ENCODE assay signal across 14 cellular contexts in genomic region chr12:3313066-3313465, GRCh38.
DNase-seq lines count a peak whose midpoint lies in the region; FAIRE-seq and TF ChIP-seq lines count a peak whose summit lies in the region.
"Had no signal": no experiment of that assay in that cellular context is flagged by ENCODE, and none has a peak within 500 bp of the region (broad histone marks: within the 10 kb centered on the region; RNA-seq: fewer than 3 reads in every experiment).

No MANE protein-coding gene starts in this region.

- H3K4me3 ChIP-seq in keratinocyte (ENCODE audit: control insufficient read depth in 2 of 3, extremely low read depth in 1 of 3, insufficient read depth in 2 of 3, low read depth in 1 of 3, low read length in 3 of 3) = no peak overlapping the region
- no peak overlapping the region for H3K4me3 ChIP-seq in CD4-positive, alpha-beta memory T cell (ENCODE audit: low read length in 2 of 2)
- H3K4me3 ChIP-seq: cardiac muscle cell had no signal

- no peaks in the 10 kb centered on the region for H3K36me3 Mint-ChIP-seq in HFFc6 (ENCODE audit: low read depth)
- no peaks in the 10 kb centered on the region for H3K36me3 Mint-ChIP-seq in CD4-positive, alpha-beta memory T cell

- peak overlapping the region; percentile 36 for H3K4me2 ChIP-seq in keratinocyte (ENCODE audit: control insufficient read depth, extremely low read depth, insufficient read depth, low read depth, low read length)

- no peaks in the 10 kb centered on the region for H4K20me1 ChIP-seq in keratinocyte (ENCODE audit: control insufficient read depth, extremely low read depth, insufficient read depth, low read length)

- dilution Hi-C loops in keratinocyte (cut with MboI; ENCODE audit: extremely low pct_ligation_motif_present, low sequenced_read_pairs) = no loop called here

- intact Hi-C loops in CD4-positive, alpha-beta memory T cell (cut with micrococcal nuclease) = loop anchor here (1.0 kb wide), 1 partner anchor 464 kb away; no protein-coding TSS in a partner anchor

- H3K36me3 ChIP-seq in keratinocyte (ENCODE audit: control insufficient read depth in 2 of 2, extremely low read depth in 1 of 2, insufficient read depth in 2 of 2, low read length in 2 of 2) = no peaks in the 10 kb centered on the region
- no peaks in the 10 kb centered on the region for H3K36me3 ChIP-seq in CD4-positive, alpha-beta memory T cell (ENCODE audit: insufficient read depth, low read length)
- H3K36me3 ChIP-seq: cardiac muscle cell had no signal

- peaks cover 27% of the 10 kb centered on the region for H3K27me3 Mint-ChIP-seq in HFFc6 (ENCODE audit: insufficient read depth)
- H3K27me3 Mint-ChIP-seq in CD4-positive, alpha-beta memory T cell = peaks cover 9 to 19% of the 10 kb centered on the region in 2 donors

- H3K79me2 ChIP-seq in keratinocyte (ENCODE audit: control insufficient read depth, insufficient read depth, low read length) = no peaks in the 10 kb centered on the region

- no peaks in the 10 kb centered on the region for H3K9me3 ChIP-seq in keratinocyte (ENCODE audit: control insufficient read depth, low read depth, low read length)
- no peaks in the 10 kb centered on the region for H3K9me3 ChIP-seq in CD4-positive, alpha-beta memory T cell (ENCODE audit: control insufficient read depth in 1 of 2, low read length in 2 of 2)
- H3K9me3 ChIP-seq: Caco-2 had no signal

- FAIRE-seq in keratinocyte (lab: Jason Lieb, UNC) = peak; percentile 84

- no peaks in the 10 kb centered on the region for H3K9me1 ChIP-seq in keratinocyte (ENCODE audit: control insufficient read depth, extremely low read depth, insufficient read depth, low read length)

- H3K9ac ChIP-seq in keratinocyte (ENCODE audit: control insufficient read depth, extremely low read depth, insufficient read depth, low read length) = peak overlapping the region; percentile 30

- no peak for TF ChIP-seq CTCF in HFFc6 (IDR thresholded peaks at IDR 0.05)
- peak in 1 of 3 experiments; percentile 8 for TF ChIP-seq CTCF in keratinocyte (optimal IDR thresholded peaks at IDR 0.05 in 1 of 3, IDR thresholded peaks at IDR 0.05 in 1 of 3, conservative IDR thresholded peaks at IDR 0.05 in 1 of 3; ENCODE audit: extremely low read depth in 1 of 3, insufficient read depth in 2 of 3, low read length in 3 of 3)

- peak overlapping the region; percentile 97 for H3K27ac Mint-ChIP-seq in HFFc6
- H3K27ac Mint-ChIP-seq in CD4-positive, alpha-beta memory T cell = no peak overlapping the region
- H3K27ac Mint-ChIP-seq: activated T-helper 2 cell treated with anti-CD3 and anti-CD28 coated beads, Interferon-gamma antibody, Interleukin-2, Interleukin-4, amounts not matched to agents 10 μg/mL and 5 μg/mL and 100 μg/mL, durations not matched to agents 14 hours and 24 hours and 36 hours had no signal

- DNase-seq in Ammon's horn (ENCODE audit: low spot score) = peak; percentile 58
- DNase-seq in HFFc6 = peak; percentile 85
- DNase-seq in astrocyte of the hippocampus (ENCODE audit: low read depth, low spot score) = peak; percentile 54
- DNase-seq in keratinocyte (ENCODE audit: low read depth, low spot score) = peak; percentile 91
- DNase-seq in OCI-M1 (lab: John Stamatoyannopoulos, UW) = no peak
- DNase-seq in NCI-H524 (lab: John Stamatoyannopoulos, UW) = no peak
- no peak for DNase-seq in GDM1 (lab: John Stamatoyannopoulos, UW)
- no peak for DNase-seq in CD4-positive, alpha-beta memory T cell
- DNase-seq: activated CD4-positive, alpha-beta T cell treated with anti-CD3 and anti-CD28 coated beads for 4 hours; GOT3 had no signal

- CTCF ChIA-PET in CD4-positive, alpha-beta memory T cell (lab: Charles Lee; ENCODE audit: partially characterized antibody) = interaction anchor here (1.2 to 10.2 kb wide), 5 partner anchors 13 to 492 kb away, joined by 3 to 87 read pairs (median 5); no protein-coding TSS in a partner anchor

- H3K4me1 Mint-ChIP-seq in HFFc6 (ENCODE audit: low read depth) = peaks cover 54% of the 10 kb centered on the region
- H3K4me1 Mint-ChIP-seq in CD4-positive, alpha-beta memory T cell = no peaks in the 10 kb centered on the region

- no peaks in the 10 kb centered on the region for H3K9me3 Mint-ChIP-seq in HFFc6
- H3K9me3 Mint-ChIP-seq in CD4-positive, alpha-beta memory T cell = no peaks in the 10 kb centered on the region
- H3K9me3 Mint-ChIP-seq: activated T-helper 2 cell treated with anti-CD3 and anti-CD28 coated beads, Interferon-gamma antibody, Interleukin-2, Interleukin-4, amounts not matched to agents 10 μg/mL and 5 μg/mL and 100 μg/mL, durations not matched to agents 14 hours and 24 hours and 36 hours had no signal

- H3K4me3 Mint-ChIP-seq in HFFc6 = peak overlapping the region; percentile 68
- no peak overlapping the region for H3K4me3 Mint-ChIP-seq in CD4-positive, alpha-beta memory T cell

- H2AFZ ChIP-seq in keratinocyte (ENCODE audit: control insufficient read depth, low read length) = no peak overlapping the region

- peaks cover 62% of the 10 kb centered on the region for H3K4me1 ChIP-seq in keratinocyte (ENCODE audit: control insufficient read depth, extremely low read depth, insufficient read depth, low read length)
- no peaks in the 10 kb centered on the region for H3K4me1 ChIP-seq in CD4-positive, alpha-beta memory T cell (ENCODE audit: insufficient read depth, low read length)

- POLR2A ChIA-PET in CD4-positive, alpha-beta memory T cell (lab: Charles Lee; ENCODE audit: partially characterized antibody) = no interaction called here

- no peaks in the 10 kb centered on the region for H3K27me3 ChIP-seq in keratinocyte (ENCODE audit: control insufficient read depth, extremely low read depth, insufficient read depth, low read length)
- H3K27me3 ChIP-seq in CD4-positive, alpha-beta memory T cell (ENCODE audit: insufficient read depth, low read length) = no peaks in the 10 kb centered on the region

- H3K27ac ChIP-seq in keratinocyte (ENCODE audit: control insufficient read depth, insufficient read depth, low read length) = peak overlapping the region; percentile 81
- no peak overlapping the region for H3K27ac ChIP-seq in CD4-positive, alpha-beta memory T cell (ENCODE audit: low read depth, low read length)
- H3K27ac ChIP-seq: cardiac muscle cell, epithelial cell of prostate had no signal

Comparison
In these comparisons a context has a peak if more than half of its experiments do, and no peak if none do; other contexts are left out.
1. DNase-seq: peak in Ammon's horn (single experiment), HFFc6 (single experiment), astrocyte of the hippocampus (single experiment) and keratinocyte (single experiment); none in OCI-M1 (single experiment), NCI-H524 (0 of 2), GDM1 (single experiment) and CD4-positive, alpha-beta memory T cell (0 of 5).